8 cellular contexts compared by ENCODE assay signal in the genomic region with DNA sequence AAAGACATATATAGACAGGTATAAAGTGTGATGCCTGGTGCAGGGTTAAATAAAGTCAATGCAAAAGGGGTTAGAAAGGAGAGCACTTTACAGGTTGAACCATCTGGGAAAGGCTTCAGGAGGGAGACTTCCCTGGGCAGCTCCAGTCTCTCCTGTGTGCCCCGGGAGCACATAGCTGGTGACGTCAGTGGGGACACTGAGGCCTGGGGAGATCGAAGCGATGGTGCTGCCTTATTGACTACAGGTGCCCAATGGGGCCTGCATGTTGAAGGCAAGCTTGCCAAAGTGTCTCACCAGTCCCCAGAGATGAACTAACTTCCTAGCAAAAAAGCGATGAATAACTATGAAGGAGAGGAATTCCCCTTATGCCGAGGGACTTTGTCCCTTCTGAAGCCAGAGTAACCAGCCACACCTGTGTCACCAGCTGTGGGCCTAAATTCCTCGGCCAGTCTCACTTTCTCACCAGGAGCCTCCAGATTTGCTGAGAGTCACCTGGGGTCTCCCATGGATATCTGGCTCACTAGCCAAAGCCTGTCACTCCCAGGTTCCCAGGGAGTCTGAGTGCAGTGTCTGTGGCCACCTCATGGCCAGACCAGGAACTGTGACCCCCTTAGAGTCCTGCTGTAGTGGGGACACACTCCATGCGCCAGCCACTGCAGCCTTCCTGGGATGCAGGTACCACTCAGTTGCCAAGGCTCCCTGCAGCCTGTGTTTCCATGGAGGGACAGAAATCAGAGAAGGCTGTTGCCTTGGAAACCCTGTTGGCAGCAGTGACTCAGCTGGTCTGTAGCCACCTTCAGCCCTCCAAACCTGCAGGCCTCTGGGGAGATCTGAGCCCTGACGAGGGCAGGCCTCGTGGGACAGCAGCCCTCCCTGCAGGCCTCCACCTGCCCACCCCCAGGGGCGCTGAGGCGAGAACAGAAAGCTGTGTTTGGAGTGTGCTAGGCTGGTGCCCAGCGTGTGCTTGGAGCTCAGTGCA.
A peak's percentile ranks its signal among the peaks of the same experiment; 100 is the strongest.
DNase-seq lines count a peak whose midpoint lies in the region; ATAC-seq, FAIRE-seq and TF ChIP-seq lines count a peak whose summit lies in the region.

No MANE protein-coding gene starts in this region.

- H3K79me2 ChIP-seq in DND-41 (ENCODE audit: insufficient read depth, low read length) (no peaks in the 10 kb centered on the region), HepG2 (ENCODE audit: insufficient read depth, low read length) (no peaks in the 10 kb centered on the region)

- DNase-seq in DND-41 (peak; percentile 23), RWPE2 (ENCODE audit: low spot score) (no peak), HepG2 (ENCODE audit: low spot score) (peak; percentile 23), DMS114 treated with DMSO at 0.1 percent for 48 hours (lab: John Stamatoyannopoulos, UW; ENCODE audit: unreplicated experiment) (no peak), HuH-7.5 (ENCODE audit: low spot score) (no peak)
- DNase-seq in stimulated activated CD8-positive, alpha-beta memory T cell treated with anti-CD3 and anti-CD28 coated beads, Interleukin-4, amount 100 ng/mL, for 48 hours: no peak
- no peak for DNase-seq in activated CD4-positive, alpha-beta memory T cell treated with anti-CD3 and anti-CD28 coated beads, Interleukin-2, amount 10 ng/mL, durations not matched to agents 7 days and 5 days

- H3K27ac ChIP-seq in DND-41 (ENCODE audit: low read length) (no peak overlapping the region), RWPE2 (ENCODE audit: poor library complexity, severe bottlenecking) (no peak overlapping the region), HepG2 (ENCODE audit: extremely low read length, insufficient read depth, low read length) (no peak overlapping the region)

- no peak overlapping the region for H3K4me3 Mint-ChIP-seq in activated CD4-positive, alpha-beta memory T cell treated with anti-CD3 and anti-CD28 coated beads, Interleukin-2, amount 10 ng/mL, durations not matched to agents 7 days and 5 days

- no peaks in the 10 kb centered on the region for H3K27me3 Mint-ChIP-seq in activated CD4-positive, alpha-beta memory T cell treated with anti-CD3 and anti-CD28 coated beads, Interleukin-2, amount 10 ng/mL, durations not matched to agents 7 days and 5 days

- H3K9me3 ChIP-seq in DND-41 (ENCODE audit: insufficient read depth, low read length, severe bottlenecking) (peaks cover 9% of the 10 kb centered on the region), RWPE2 (ENCODE audit: severe bottlenecking) (peaks cover 8% of the 10 kb centered on the region), HepG2 (ENCODE audit: low read length) (peaks cover 4% of the 10 kb centered on the region; the same call in 1 of the 2 replicates)

- H3K9ac ChIP-seq in DND-41 (ENCODE audit: low read depth, low read length) (no peak overlapping the region), HepG2 (ENCODE audit: insufficient read depth, low read depth, low read length) (no peak overlapping the region)

- POLR2A ChIA-PET in HepG2 (lab: Yijun Ruan, JAX): no interaction called here
- POLR2A ChIA-PET in activated CD4-positive, alpha-beta memory T cell treated with anti-CD3 and anti-CD28 coated beads, Interleukin-2, amount 10 ng/mL, durations not matched to agents 7 days and 5 days (lab: Charles Lee): no interaction called here

- no peak for TF ChIP-seq POLR2A in HepG2 (IDR thresholded peaks at IDR 0.05; ENCODE audit: insufficient read depth in 1 of 2, low read depth in 2 of 2, low read length in 2 of 2)

- H3K27me3 ChIP-seq in DND-41 (ENCODE audit: insufficient read depth, low read length, poor library complexity): no peaks in the 10 kb centered on the region
- H3K27me3 ChIP-seq in RWPE2 (ENCODE audit: insufficient read depth, poor library complexity, severe bottlenecking): no peaks in the 10 kb centered on the region
- no peaks in the 10 kb centered on the region for H3K27me3 ChIP-seq in HepG2 (ENCODE audit: control insufficient read depth in 1 of 2, insufficient read depth in 2 of 2, low read length in 2 of 2)

- H3K4me1 ChIP-seq in DND-41 (ENCODE audit: insufficient read depth, low read length): peaks cover 7% of the 10 kb centered on the region
- peaks cover 2% of the 10 kb centered on the region for H3K4me1 ChIP-seq in RWPE2 (ENCODE audit: insufficient read depth, poor library complexity, severe bottlenecking)
- H3K4me1 ChIP-seq in HepG2 (ENCODE audit: insufficient read depth, low read length): peaks cover 11% of the 10 kb centered on the region

- no TSS peak for BruUV-seq in HepG2 (replicated peaks; lab: Mats Ljungman, UMichigan)

- intact Hi-C loops in HepG2 (cut with micrococcal nuclease; ENCODE audit: unreplicated experiment): no loop called here

- H3K36me3 ChIP-seq in DND-41 (ENCODE audit: insufficient read depth, low read length): no peaks in the 10 kb centered on the region
- peaks cover 39% of the 10 kb centered on the region for H3K36me3 ChIP-seq in RWPE2 (ENCODE audit: low read depth)
- peaks cover 24 to 53% of the 10 kb centered on the region in 2 experiments for H3K36me3 ChIP-seq in HepG2 (replicated peaks in 1 of 2; ENCODE audit: control insufficient read depth in 1 of 2, insufficient read depth in 2 of 2, low read length in 2 of 2)

- no peaks in the 10 kb centered on the region for H3K4me1 Mint-ChIP-seq in activated CD4-positive, alpha-beta memory T cell treated with anti-CD3 and anti-CD28 coated beads, Interleukin-2, amount 10 ng/mL, durations not matched to agents 7 days and 5 days

- no peak for TF ChIP-seq EP300 in HepG2 (IDR thresholded peaks at IDR 0.05; ENCODE audit: low read depth in 2 of 2, low read length in 2 of 2)
- no peak for TF ChIP-seq EP300 in HepG2 (CRISPR knock-in tag; IDR thresholded peaks at IDR 0.05; ENCODE audit: borderline replicate concordance)

- H4K20me1 ChIP-seq in DND-41 (ENCODE audit: insufficient read depth, low read length) (peaks cover 2% of the 10 kb centered on the region; the same call in 1 of the 2 replicates), HepG2 (ENCODE audit: insufficient read depth, low read length) (0 out of 2 replicates have a peak, but pooled peaks cover 1% of the 10 kb centered on the region)

- TF ChIP-seq RAD21 in HepG2 (CRISPR knock-in tag; IDR thresholded peaks at IDR 0.05): peak; percentile 54; the same call in 1 of the 2 replicates

- no peak overlapping the region for H3K27ac Mint-ChIP-seq in activated CD4-positive, alpha-beta memory T cell treated with anti-CD3 and anti-CD28 coated beads, Interleukin-2, amount 10 ng/mL, durations not matched to agents 7 days and 5 days

- CTCF ChIA-PET in HepG2 (lab: Yijun Ruan, JAX; ENCODE audit: low intra/inter-chr PET ratio, low total read pairs): interaction anchor here (1.5 kb wide), 1 partner anchor 192 kb away, joined by 9 read pairs; no protein-coding TSS in a partner anchor
- CTCF ChIA-PET in activated CD4-positive, alpha-beta memory T cell treated with anti-CD3 and anti-CD28 coated beads, Interleukin-2, amount 10 ng/mL, durations not matched to agents 7 days and 5 days (lab: Charles Lee): interaction anchor here (0.6 kb wide), 1 partner anchor 747 kb away, joined by 3 read pairs; no protein-coding TSS in a partner anchor

- H3K4me2 ChIP-seq in DND-41 (ENCODE audit: insufficient read depth, low read length) (no peak overlapping the region), HepG2 (ENCODE audit: low read depth, low read length) (no peak overlapping the region)

- 94% methylated on average over 12 of the region's 13 CpGs for WGBS in HepG2 (ENCODE audit: low lambda C conversion rate)

- H2AFZ ChIP-seq in DND-41 (ENCODE audit: low read depth, low read length): no peak overlapping the region
- H2AFZ ChIP-seq in HepG2 (ENCODE audit: low read length): no peak overlapping the region

- H3K36me3 Mint-ChIP-seq in activated CD4-positive, alpha-beta memory T cell treated with anti-CD3 and anti-CD28 coated beads, Interleukin-2, amount 10 ng/mL, durations not matched to agents 7 days and 5 days (ENCODE audit: low read depth): no peaks in the 10 kb centered on the region

- ATAC-seq in DND-41 (ENCODE audit: insufficient read depth, low read depth) (peak; percentile 50), HG03060 (IDR thresholded peaks at IDR 0.05; ENCODE audit: low read depth, unreplicated experiment) (peak; percentile 41), RWPE2 (ENCODE audit: low read depth) (peak; percentile 54; the same call in 2 of the 3 replicates), HepG2 (peak; percentile 83)

- TF ChIP-seq CTCF in DND-41 (IDR thresholded peaks at IDR 0.05; ENCODE audit: borderline replicate concordance, extremely low read depth, low read length, poor library complexity, severe bottlenecking) (no peak), RWPE2 (IDR thresholded peaks at IDR 0.05; ENCODE audit: poor library complexity, severe bottlenecking) (peak; percentile 22), HepG2 (CRISPR knock-in tag; IDR thresholded peaks at IDR 0.05) (peak; percentile 56)

- H3K4me3 ChIP-seq in DND-41 (ENCODE audit: low read depth in 1 of 2, low read length in 2 of 2) (no peak overlapping the region), RWPE2 (ENCODE audit: severe bottlenecking) (no peak overlapping the region), HepG2 (replicated peaks in 1 of 3; ENCODE audit: insufficient read depth in 1 of 3, low read depth in 2 of 3, low read length in 3 of 3) (no peak overlapping the region)

- in situ Hi-C loops in HepG2 (cut with HindIII; ENCODE audit: extremely low pct_ligation_motif_present, low pct_unique_long_range_greater_than_20kb): no loop called here

- H3K9me3 Mint-ChIP-seq in activated CD4-positive, alpha-beta memory T cell treated with anti-CD3 and anti-CD28 coated beads, Interleukin-2, amount 10 ng/mL, durations not matched to agents 7 days and 5 days: peaks cover 6% of the 10 kb centered on the region

- no peak for FAIRE-seq in HepG2 (lab: Jason Lieb, UNC)

TF ChIP-seq in HepG2, 621 proteins besides CTCF, POLR2A, EP300 and RAD21 (continues in another document):
- TF ChIP-seq STAG1 (CRISPR knock-in tag; IDR thresholded peaks at IDR 0.05) (peak; percentile 69), ZC3H4 (CRISPR knock-in tag; IDR thresholded peaks at IDR 0.05; ENCODE audit: borderline replicate concordance) (no peak), SMC3 (IDR thresholded peaks at IDR 0.05; ENCODE audit: low read length) (peak; percentile 32; the same call in 1 of the 2 replicates), AKAP8 (CRISPR knock-in tag; IDR thresholded peaks at IDR 0.05) (no peak), RFX1 (IDR thresholded peaks at IDR 0.05) (0 out of 2 replicates have a peak, but pooled peaks have one; percentile 16)

Comparison
In these comparisons a context has a peak if more than half of its experiments do, and no peak if none do; other contexts are left out.
1. DNase-seq: peak in DND-41 (single experiment) and HepG2 (single experiment); none in RWPE2 (single experiment), DMS114 treated with DMSO at 0.1 percent for 48 hours (single experiment), stimulated activated CD8-positive, alpha-beta memory T cell treated with anti-CD3 and anti-CD28 coated beads, Interleukin-4, amount 100 ng/mL, for 48 hours (single experiment), HuH-7.5 (single experiment) and activated CD4-positive, alpha-beta memory T cell treated with anti-CD3 and anti-CD28 coated beads, Interleukin-2, amount 10 ng/mL, durations not matched to agents 7 days and 5 days (single experiment).
2. Peak in every context shown above with its lines, with median percentiles within 50 percentile points of each other: ATAC-seq.